In the genomic region with DNA sequence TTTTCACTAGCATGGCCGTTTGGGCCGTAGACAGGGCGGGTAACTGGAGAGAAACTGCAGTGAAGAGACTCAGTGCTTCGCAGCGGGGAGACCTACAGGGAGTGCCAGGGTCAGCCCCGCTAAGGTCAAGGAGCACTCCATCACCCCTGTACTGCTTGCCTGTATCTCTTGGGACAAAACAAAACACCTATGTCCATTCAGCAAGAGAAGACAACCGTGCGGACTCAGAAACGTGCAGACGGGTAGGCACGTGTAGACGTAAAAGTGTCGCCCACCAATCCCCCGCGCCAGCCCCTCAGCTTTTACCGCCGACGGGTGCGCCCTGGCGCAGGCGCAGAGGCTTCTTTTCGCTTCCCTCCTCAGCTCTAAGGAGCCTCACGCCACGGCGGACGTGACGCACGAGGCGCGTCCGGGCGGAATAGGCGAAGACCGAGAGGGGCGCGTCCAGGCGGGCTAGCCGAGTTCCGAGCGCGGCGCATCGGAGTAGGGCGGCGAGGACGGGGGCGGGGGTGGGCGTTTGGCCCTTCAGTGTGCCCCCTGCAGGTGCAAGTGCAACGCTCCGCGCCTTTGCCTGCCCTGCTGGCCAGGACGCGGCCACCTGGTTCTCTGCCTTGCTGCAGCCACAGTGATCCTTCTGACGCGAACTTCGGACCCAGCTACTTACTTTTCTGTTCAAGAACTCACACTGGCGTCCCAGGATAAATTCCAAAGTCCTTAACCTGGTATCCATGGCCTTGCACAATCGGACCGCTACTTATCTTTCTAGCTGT, we compare ENCODE assay signal across 8 cellular contexts. TPM values are rescaled to one million over a fixed set of nuclear protein-coding genes. Genes with fewer than 3 reads are reported as not detected.
DNase-seq lines count a peak whose midpoint lies in the region; ATAC-seq and TF ChIP-seq lines count a peak whose summit lies in the region.

No MANE protein-coding gene starts in this region.

- no peaks in the 10 kb centered on the region for H3K9me3 Mint-ChIP-seq in activated naive CD8-positive, alpha-beta T cell treated with anti-CD3 and anti-CD28 coated beads for 36 hours

- no peaks in the 10 kb centered on the region for H3K36me3 ChIP-seq in ovary
- H3K36me3 ChIP-seq in thyroid gland, result no peaks in the 10 kb centered on the region

- peak; percentile 73 for TF ChIP-seq CTCF in GM12872 (IDR thresholded peaks at IDR 0.05; ENCODE audit: insufficient read depth, low read depth, low read length)
- TF ChIP-seq CTCF in ovary (IDR thresholded peaks at IDR 0.05), result peak in 1 of 3 donors; percentile 26
- TF ChIP-seq CTCF in thyroid gland (IDR thresholded peaks at IDR 0.05), result peak in 5 of 6 experiments; percentile 17 to 54 (median 28)

- peaks cover 47% of the 10 kb centered on the region for H3K4me1 Mint-ChIP-seq in activated naive CD8-positive, alpha-beta T cell treated with anti-CD3 and anti-CD28 coated beads for 36 hours

- TF ChIP-seq EP300 in ovary (IDR thresholded peaks at IDR 0.05), result no peak

- H3K4me1 ChIP-seq in ovary (ENCODE audit: insufficient read depth) (peaks cover 10% of the 10 kb centered on the region), thyroid gland (peaks cover 17 to 29% of the 10 kb centered on the region in 2 donors)

- intact Hi-C loops in Right ventricle myocardium inferior (cut with DNase I), result loop anchor here (5.0 kb wide), 1 partner anchor 67 kb away; no protein-coding TSS in a partner anchor
- intact Hi-C loops in ovary (cut with DNase I), result loop anchor here in 1 of 4 donors (5.0 to 10.0 kb wide), 2 partner anchors 49 to 103 kb away; no protein-coding TSS in a partner anchor
- intact Hi-C loops in thyroid gland (cut with DNase I), result loop anchor here (10.0 kb wide), 1 partner anchor 49 kb away; no protein-coding TSS in a partner anchor

- H3K27me3 ChIP-seq in ovary, result no peaks in the 10 kb centered on the region
- no peaks in the 10 kb centered on the region for H3K27me3 ChIP-seq in thyroid gland

- DNase-seq in NCI-H1092 treated with DMSO at 0.1 percent for 48 hours (lab: John Stamatoyannopoulos, UW) (peak; percentile 93), Right ventricle myocardium inferior (ENCODE audit: missing footprints) (peak; percentile 98), ovary (peak; percentile 93 to 97 (median 95)), thyroid gland (peak; percentile 96)
- peak; percentile 98 for DNase-seq in activated naive CD8-positive, alpha-beta T cell treated with anti-CD3 and anti-CD28 coated beads for 36 hours

- peak; percentile 62 for ATAC-seq in HG02642 (IDR thresholded peaks at IDR 0.05; ENCODE audit: poor library complexity, unreplicated experiment)
- ATAC-seq in SK-N-SH treated with all-trans-retinoic acid at 6 μM for 48 hours, result peak; percentile 83
- ATAC-seq in Right ventricle myocardium inferior, result peak; percentile 92

- H3K27ac Mint-ChIP-seq in activated naive CD8-positive, alpha-beta T cell treated with anti-CD3 and anti-CD28 coated beads for 36 hours, result peak overlapping the region; percentile 96

- peak overlapping the region; percentile 97 for H3K4me3 Mint-ChIP-seq in activated naive CD8-positive, alpha-beta T cell treated with anti-CD3 and anti-CD28 coated beads for 36 hours

- H3K4me3 ChIP-seq in ovary (peak overlapping the region; percentile 68), thyroid gland (replicated peaks in 1 of 3) (peak overlapping the region; percentile 29 to 57 (median 43))

- H3K27me3 Mint-ChIP-seq in activated naive CD8-positive, alpha-beta T cell treated with anti-CD3 and anti-CD28 coated beads for 36 hours, result no peaks in the 10 kb centered on the region

- peak overlapping the region; percentile 67 to 89 for H3K27ac ChIP-seq in ovary
- H3K27ac ChIP-seq in thyroid gland, result peak overlapping the region; percentile 72 to 88 (median 84)

- H3K9me3 ChIP-seq in ovary, result no peaks in the 10 kb centered on the region
- no peaks in the 10 kb centered on the region for H3K9me3 ChIP-seq in thyroid gland

- peak; percentile 87 for TF ChIP-seq POLR2A in ovary (IDR thresholded peaks at IDR 0.05)
- TF ChIP-seq POLR2A in thyroid gland (IDR thresholded peaks at IDR 0.05), result peak in 1 of 2 donors; percentile 87

- 0 to 1% (median 0%) methylated on average over 46 to 59 of the region's 59 CpGs for WGBS in ovary, 3 donors
- WGBS in thyroid gland, 2 donors, result 1% methylated on average over 16 to 19 of the region's 59 CpGs

- H3K36me3 Mint-ChIP-seq in activated naive CD8-positive, alpha-beta T cell treated with anti-CD3 and anti-CD28 coated beads for 36 hours, result peaks cover 14% of the 10 kb centered on the region

TF ChIP-seq in SK-N-SH treated with all-trans-retinoic acid at 6 μM for 48 hours, 23 proteins besides CTCF, POLR2A, EP300 and RAD21:
- TF ChIP-seq GLIS3 (CRISPR knock-in tag; IDR thresholded peaks at IDR 0.05) (no peak), PPARA (CRISPR knock-in tag; IDR thresholded peaks at IDR 0.05; ENCODE audit: borderline replicate concordance) (no peak), TCF4 (CRISPR knock-in tag; IDR thresholded peaks at IDR 0.05; ENCODE audit: borderline replicate concordance) (peak; percentile 44; the same call in 1 of the 2 replicates), CSDC2 (CRISPR knock-in tag; IDR thresholded peaks at IDR 0.05) (no peak), OSR1 (CRISPR knock-in tag; IDR thresholded peaks at IDR 0.05) (no peak), ZNF70 (CRISPR knock-in tag; IDR thresholded peaks at IDR 0.05) (peak; percentile 83)
- TF ChIP-seq, protein P1, sequence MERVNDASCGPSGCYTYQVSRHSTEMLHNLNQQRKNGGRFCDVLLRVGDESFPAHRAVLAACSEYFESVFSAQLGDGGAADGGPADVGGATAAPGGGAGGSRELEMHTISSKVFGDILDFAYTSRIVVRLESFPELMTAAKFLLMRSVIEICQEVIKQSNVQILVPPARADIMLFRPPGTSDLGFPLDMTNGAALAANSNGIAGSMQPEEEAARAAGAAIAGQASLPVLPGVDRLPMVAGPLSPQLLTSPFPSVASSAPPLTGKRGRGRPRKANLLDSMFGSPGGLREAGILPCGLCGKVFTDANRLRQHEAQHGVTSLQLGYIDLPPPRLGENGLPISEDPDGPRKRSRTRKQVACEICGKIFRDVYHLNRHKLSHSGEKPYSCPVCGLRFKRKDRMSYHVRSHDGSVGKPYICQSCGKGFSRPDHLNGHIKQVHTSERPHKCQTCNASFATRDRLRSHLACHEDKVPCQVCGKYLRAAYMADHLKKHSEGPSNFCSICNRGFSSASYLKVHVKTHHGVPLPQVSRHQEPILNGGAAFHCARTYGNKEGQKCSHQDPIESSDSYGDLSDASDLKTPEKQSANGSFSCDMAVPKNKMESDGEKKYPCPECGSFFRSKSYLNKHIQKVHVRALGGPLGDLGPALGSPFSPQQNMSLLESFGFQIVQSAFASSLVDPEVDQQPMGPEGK (CRISPR knock-in tag; IDR thresholded peaks at IDR 0.05; ENCODE audit: borderline replicate concordance), result 0 out of 2 replicates have a peak, but pooled peaks have one; percentile 28

RNA-seq across cellular contexts. Expression of a gene that starts 3.3 kb away (rescaled TPM):
- 10 to 100 TPM; 36.3 to 41.3 TPM for total RNA-seq in activated naive CD8-positive, alpha-beta T cell treated with anti-CD3 and anti-CD28 coated beads for 36 hours
- total RNA-seq in Right ventricle myocardium inferior, result 23.8 TPM
- total RNA-seq in ovary, result 10 to 100 TPM; 23.2 to 70.1 (median 44.6) TPM
- polyA plus RNA-seq in ovary, result 10 to 100 TPM; 14.4 to 38.4 TPM
- total RNA-seq in thyroid gland, result 10 to 100 TPM; 55.9 to 80.8 (median 63.2) TPM

Comparison
In these comparisons a context has a peak if more than half of its experiments do, and no peak if none do; other contexts are left out.
1. Peak in every context shown above with its lines: DNase-seq, ATAC-seq, H3K4me3 ChIP-seq and H3K27ac ChIP-seq.